Comparison of ENCODE assay signal across 31 cellular contexts in genomic region chr1:9022773-9023172, GRCh38. TPM values are rescaled to one million over a fixed set of nuclear protein-coding genes. Genes with fewer than 3 reads are reported as not detected.
"Had no signal": no experiment of that assay in that cellular context is flagged by ENCODE, and none has a peak within 500 bp of the region (broad histone marks: within the 10 kb centered on the region; RNA-seq: fewer than 3 reads in every experiment).

No MANE protein-coding gene starts in this region.

- H3K27me3 Mint-ChIP-seq: activated B cell treated with CpG ODN at 0.5 μM for 24 hours had no signal

- H3K27me3 ChIP-seq: ascending aorta, body of pancreas, MG63 had no signal

- H3K9me3 ChIP-seq: ascending aorta, body of pancreas, MG63, SJCRH30, SK-N-SH had no signal

- H3K4me1 Mint-ChIP-seq: activated B cell treated with CpG ODN at 0.5 μM for 24 hours; activated CD4-positive, alpha-beta T cell treated with anti-CD3 and anti-CD28 coated beads, Interleukin-2, amount 10 ng/mL, durations not matched to agents 24 days and 14 days; activated naive CD8-positive, alpha-beta T cell treated with anti-CD3 and anti-CD28 coated beads, Interleukin-2, amount 50 U/mL, for 24 hours had no signal

- H3K9me3 Mint-ChIP-seq: activated B cell treated with CpG ODN at 0.5 μM for 24 hours; activated CD4-positive, alpha-beta T cell treated with anti-CD3 and anti-CD28 coated beads, Interleukin-2, amount 10 ng/mL, durations not matched to agents 24 days and 14 days; activated naive CD4-positive, alpha-beta T cell treated with anti-CD3 and anti-CD28 coated beads, Interleukin-2, amount 50 U/mL, for 72 hours; activated naive CD8-positive, alpha-beta T cell treated with anti-CD3 and anti-CD28 coated beads, Interleukin-2, amount 50 U/mL, for 24 hours; activated T-cell treated with anti-CD3 and anti-CD28 coated beads, Interleukin-2, amount 50 U/mL, for 4 hours had no signal

- H3K9me2 ChIP-seq: SK-N-SH had no signal

- H3K4me1 ChIP-seq: ascending aorta, SJCRH30 had no signal

- H3K27ac ChIP-seq: ascending aorta, RWPE1, SJCRH30 had no signal

- H3K36me3 Mint-ChIP-seq: activated naive CD4-positive, alpha-beta T cell treated with anti-CD3 and anti-CD28 coated beads, Interleukin-2, amount 50 U/mL, for 72 hours had no signal

- H3K27ac Mint-ChIP-seq: activated B cell treated with CpG ODN at 0.5 μM for 24 hours; activated CD4-positive, alpha-beta T cell treated with anti-CD3 and anti-CD28 coated beads, Interleukin-2, amount 10 ng/mL, durations not matched to agents 24 days and 14 days; activated naive CD4-positive, alpha-beta T cell treated with anti-CD3 and anti-CD28 coated beads, Interleukin-2, amount 50 U/mL, for 72 hours; activated naive CD8-positive, alpha-beta T cell treated with anti-CD3 and anti-CD28 coated beads, Interleukin-2, amount 50 U/mL, for 24 hours had no signal

- ATAC-seq: activated naive CD4-positive, alpha-beta T cell treated with anti-CD3 and anti-CD28 coated beads, Interleukin-2, amount 50 U/mL, for 72 hours; activated naive CD8-positive, alpha-beta T cell treated with anti-CD3 and anti-CD28 coated beads, Interleukin-2, amount 50 U/mL, for 24 hours; activated T-cell treated with anti-CD3 and anti-CD28 coated beads, Interleukin-2, amount 50 U/mL, for 4 hours; Panc1 had no signal

- H3K4me2 ChIP-seq: SK-N-SH had no signal

- H3K9ac ChIP-seq: SK-N-SH had no signal

- H3K36me3 ChIP-seq: ascending aorta, MG63, SJCRH30 had no signal

- H3K4me3 Mint-ChIP-seq: activated B cell treated with CpG ODN at 0.5 μM for 24 hours; activated CD4-positive, alpha-beta T cell treated with anti-CD3 and anti-CD28 coated beads, Interleukin-2, amount 10 ng/mL, durations not matched to agents 24 days and 14 days; activated naive CD8-positive, alpha-beta T cell treated with anti-CD3 and anti-CD28 coated beads, Interleukin-2, amount 50 U/mL, for 24 hours; activated T-cell treated with anti-CD3 and anti-CD28 coated beads, Interleukin-2, amount 50 U/mL, for 4 hours had no signal

- H3K4me3 ChIP-seq: ascending aorta, body of pancreas, MG63, SJCRH30 had no signal

- DNase-seq: activated B cell treated with CpG ODN at 0.5 μM for 24 hours; activated CD4-positive, alpha-beta T cell treated with anti-CD3 and anti-CD28 coated beads for 1 hour; activated CD4-positive, alpha-beta T cell treated with anti-CD3 and anti-CD28 coated beads, Interleukin-2, amount 10 ng/mL, durations not matched to agents 24 days and 14 days; activated CD4-positive, alpha-beta T cell treated with anti-CD3 and anti-CD28 coated beads, Interleukin-2, amount 50 U/mL, for 48 hours; activated effector memory CD4-positive, alpha-beta T cell treated with anti-CD3 and anti-CD28 coated beads, Interleukin-2, amount 50 U/mL, for 16 hours; activated naive CD4-positive, alpha-beta T cell treated with Interleukin-2 at 50 U/mL for 16 hours; activated naive CD8-positive, alpha-beta T cell treated with anti-CD3 and anti-CD28 coated beads, Interleukin-2, amount 50 U/mL, for 24 hours; activated T-cell treated with anti-CD3 and anti-CD28 coated beads, Interleukin-2, amount 50 U/mL, for 4 hours; amniotic stem cell; central memory CD4-positive, alpha-beta T cell; MG63; NCI-H146; NCI-H187 treated with DMSO at 0.1 percent for 48 hours; NCI-H2081 treated with DMSO at 0.1 percent for 48 hours; NCI-H2171; NCI-H2227 treated with DMSO at 0.1 percent for 48 hours; NCI-H446 treated with DMSO at 0.1 percent for 48 hours; NCI-H526 treated with DMSO at 0.1 percent for 48 hours; NCI-H82; Right ventricle myocardium superior; SJCRH30; SK-N-SH had no signal

RNA-seq across cellular contexts. Expression of gene SLC2A7, which starts 3.5 kb away (rescaled TPM):
- total RNA-seq: activated B cell treated with CpG ODN at 0.5 μM for 24 hours; activated CD4-positive, alpha-beta T cell treated with anti-CD3 and anti-CD28 coated beads, Interleukin-2, amount 10 ng/mL, durations not matched to agents 24 days and 14 days; activated naive CD4-positive, alpha-beta T cell treated with anti-CD3 and anti-CD28 coated beads, Interleukin-2, amount 50 U/mL, for 72 hours; activated T-cell treated with anti-CD3 and anti-CD28 coated beads, Interleukin-2, amount 50 U/mL, for 4 hours; ascending aorta; body of pancreas; bronchial epithelial cell; chondrocyte; OCI-LY7; Right ventricle myocardium superior; SJCRH30; T-helper 1 cell treated with Interleukin-12 subunit alpha and Interleukin-12 subunit beta and Interleukin-4 antibody, amounts not matched to agents 30 ng/mL and 1 ng/mL, for 36 hours had no signal
- polyA plus RNA-seq: SK-N-SH had no signal

RNA-seq across cellular contexts. Expression of gene SLC2A5, which starts 46.7 kb away (rescaled TPM):
- total RNA-seq: activated CD4-positive, alpha-beta T cell treated with anti-CD3 and anti-CD28 coated beads, Interleukin-2, amount 10 ng/mL, durations not matched to agents 24 days and 14 days; activated naive CD4-positive, alpha-beta T cell treated with anti-CD3 and anti-CD28 coated beads, Interleukin-2, amount 50 U/mL, for 72 hours; activated T-cell treated with anti-CD3 and anti-CD28 coated beads, Interleukin-2, amount 50 U/mL, for 4 hours; SJCRH30; T-helper 1 cell treated with Interleukin-12 subunit alpha and Interleukin-12 subunit beta and Interleukin-4 antibody, amounts not matched to agents 30 ng/mL and 1 ng/mL, for 36 hours had no signal
